ENCODE assay signal across 16 cellular contexts in genomic region chr6:42278131-42278853, GRCh38.
DNase-seq lines count a peak whose midpoint lies in the region; ATAC-seq and TF ChIP-seq lines count a peak whose summit lies in the region.
"Had no signal": no experiment of that assay in that cellular context is flagged by ENCODE, and none has a peak within 500 bp of the region (broad histone marks: within the 10 kb centered on the region; RNA-seq: fewer than 3 reads in every experiment).

No MANE protein-coding gene starts in this region.

- no peaks in the 10 kb centered on the region for H3K27me3 Mint-ChIP-seq in activated CD4-positive, alpha-beta T cell treated with anti-CD3 and anti-CD28 coated beads, Interleukin-2, amount 10 ng/mL, durations not matched to agents 7 days and 5 days
- no peaks in the 10 kb centered on the region for H3K27me3 Mint-ChIP-seq in activated naive CD8-positive, alpha-beta T cell treated with anti-CD3 and anti-CD28 coated beads, Interleukin-2, amount 10 ng/mL, durations not matched to agents 7 days and 5 days
- no peaks in the 10 kb centered on the region for H3K27me3 Mint-ChIP-seq in progenitor cell of endocrine pancreas

- peak overlapping the region; percentile 71 for H3K27ac Mint-ChIP-seq in activated CD4-positive, alpha-beta T cell treated with anti-CD3 and anti-CD28 coated beads, Interleukin-2, amount 10 ng/mL, durations not matched to agents 7 days and 5 days
- H3K27ac Mint-ChIP-seq in activated naive CD8-positive, alpha-beta T cell treated with anti-CD3 and anti-CD28 coated beads, Interleukin-2, amount 10 ng/mL, durations not matched to agents 7 days and 5 days, result peak overlapping the region; percentile 87
- H3K27ac Mint-ChIP-seq in progenitor cell of endocrine pancreas, result peak overlapping the region; percentile 91

- ATAC-seq in activated naive CD8-positive, alpha-beta T cell treated with anti-CD3 and anti-CD28 coated beads, Interleukin-2, amount 10 ng/mL, durations not matched to agents 7 days and 5 days (ENCODE audit: low read depth), result peak; percentile 81
- ATAC-seq in HG03045 (IDR thresholded peaks at IDR 0.05; ENCODE audit: unreplicated experiment), result no peak

- H3K4me1 Mint-ChIP-seq in activated CD4-positive, alpha-beta T cell treated with anti-CD3 and anti-CD28 coated beads, Interleukin-2, amount 10 ng/mL, durations not matched to agents 7 days and 5 days, result peaks cover 47% of the 10 kb centered on the region
- peaks cover 40% of the 10 kb centered on the region for H3K4me1 Mint-ChIP-seq in activated naive CD8-positive, alpha-beta T cell treated with anti-CD3 and anti-CD28 coated beads, Interleukin-2, amount 10 ng/mL, durations not matched to agents 7 days and 5 days
- H3K4me1 Mint-ChIP-seq in progenitor cell of endocrine pancreas (ENCODE audit: low read depth), result peaks cover 24% of the 10 kb centered on the region

- H3K27me3 ChIP-seq in dorsolateral prefrontal cortex (no peaks in the 10 kb centered on the region), H7 (ENCODE audit: control insufficient read depth, insufficient read depth, low read length) (no peaks in the 10 kb centered on the region)
- H3K27me3 ChIP-seq: ascending aorta had no signal

- POLR2A ChIA-PET in activated CD4-positive, alpha-beta T cell treated with anti-CD3 and anti-CD28 coated beads, Interleukin-2, amount 10 ng/mL, durations not matched to agents 7 days and 5 days (lab: Charles Lee), result no interaction called here
- POLR2A ChIA-PET in activated naive CD8-positive, alpha-beta T cell treated with anti-CD3 and anti-CD28 coated beads, Interleukin-2, amount 10 ng/mL, durations not matched to agents 7 days and 5 days (lab: Charles Lee), result interaction anchor here (0.7 to 2.1 kb wide), 4 partner anchors 14 to 269 kb away, joined by 3 to 7 read pairs (median 4); no protein-coding TSS in a partner anchor

- H3K27ac ChIP-seq in dorsolateral prefrontal cortex, result no peak overlapping the region
- H3K27ac ChIP-seq: ascending aorta, parathyroid adenoma had no signal

- intact Hi-C loops in dorsolateral prefrontal cortex (cut with DNase I), result no loop called here

- no peaks in the 10 kb centered on the region for H3K9me3 Mint-ChIP-seq in activated CD4-positive, alpha-beta T cell treated with anti-CD3 and anti-CD28 coated beads, Interleukin-2, amount 10 ng/mL, durations not matched to agents 7 days and 5 days
- H3K9me3 Mint-ChIP-seq in activated naive CD8-positive, alpha-beta T cell treated with anti-CD3 and anti-CD28 coated beads, Interleukin-2, amount 10 ng/mL, durations not matched to agents 7 days and 5 days, result no peaks in the 10 kb centered on the region
- H3K9me3 Mint-ChIP-seq in progenitor cell of endocrine pancreas (ENCODE audit: low read depth), result peaks cover 4% of the 10 kb centered on the region

- TF ChIP-seq CTCF in progenitor cell of endocrine pancreas (IDR thresholded peaks at IDR 0.05; ENCODE audit: unreplicated experiment) (no peak), dorsolateral prefrontal cortex (IDR thresholded peaks at IDR 0.05 in 54 of 56, conservative IDR thresholded peaks at IDR 0.05 in 2 of 56; ENCODE audit: low read depth in 1 of 56, partially characterized antibody in 56 of 56) (no peak)

- CTCF ChIA-PET in activated CD4-positive, alpha-beta T cell treated with anti-CD3 and anti-CD28 coated beads, Interleukin-2, amount 10 ng/mL, durations not matched to agents 7 days and 5 days (lab: Charles Lee), result interaction anchor here (0.8 to 1.6 kb wide), 3 partner anchors 10 to 164 kb away, joined by 3 to 4 read pairs (median 3); no protein-coding TSS in a partner anchor

- H3K4me3 ChIP-seq in Jurkat, Clone E6-1 (ENCODE audit: low read length), result peak overlapping the region; percentile 34
- H3K4me3 ChIP-seq in dorsolateral prefrontal cortex (no peak overlapping the region), H7 (ENCODE audit: insufficient read depth, low read depth, low read length) (no peak overlapping the region)
- H3K4me3 ChIP-seq: ascending aorta had no signal

- peak; percentile 29 for DNase-seq in activated CD4-positive, alpha-beta T cell treated with anti-CD3 and anti-CD28 coated beads, Interleukin-2, amount 10 ng/mL, durations not matched to agents 7 days and 5 days
- DNase-seq in activated CD4-positive, alpha-beta T cell treated with anti-CD3 and anti-CD28 coated beads, Interleukin-2, amount 50 U/mL, for 4 hours, result no peak
- DNase-seq in Jurkat, Clone E6-1 (ENCODE audit: low read depth, low spot score), result peak; percentile 85
- no peak for DNase-seq in activated naive CD8-positive, alpha-beta T cell treated with anti-CD3 and anti-CD28 coated beads, Interleukin-2, amount 10 ng/mL, durations not matched to agents 7 days and 5 days
- DNase-seq in progenitor cell of endocrine pancreas (ENCODE audit: low spot score, unreplicated experiment) (no peak), dorsolateral prefrontal cortex (no peak), H7 (no peak)
- DNase-seq: activated CD4-positive, alpha-beta T cell treated with anti-CD3 and anti-CD28 coated beads for 1 hour; DMS79; mesenchymal stem cell; NCI-H1417; NCI-H345; stimulated activated CD4-positive, alpha-beta T cell treated with anti-CD3 and anti-CD28 coated beads, Interleukin-12 subunit alpha, Interleukin-12 subunit beta, amount 100 ng/mL, for 4 hours had no signal

- peaks cover 7% of the 10 kb centered on the region for H3K36me3 Mint-ChIP-seq in activated CD4-positive, alpha-beta T cell treated with anti-CD3 and anti-CD28 coated beads, Interleukin-2, amount 10 ng/mL, durations not matched to agents 7 days and 5 days (ENCODE audit: low read depth)
- H3K36me3 Mint-ChIP-seq in activated naive CD8-positive, alpha-beta T cell treated with anti-CD3 and anti-CD28 coated beads, Interleukin-2, amount 10 ng/mL, durations not matched to agents 7 days and 5 days, result peaks cover 4% of the 10 kb centered on the region
- no peaks in the 10 kb centered on the region for H3K36me3 Mint-ChIP-seq in progenitor cell of endocrine pancreas (ENCODE audit: insufficient read depth)

- no peaks in the 10 kb centered on the region; the same call in 1 of the 2 replicates for H3K36me3 ChIP-seq in H7 (replicated peaks; ENCODE audit: control insufficient read depth, insufficient read depth, low read length)
- H3K36me3 ChIP-seq: ascending aorta had no signal

- no peak overlapping the region for H3K4me3 Mint-ChIP-seq in activated CD4-positive, alpha-beta T cell treated with anti-CD3 and anti-CD28 coated beads, Interleukin-2, amount 10 ng/mL, durations not matched to agents 7 days and 5 days
- peak overlapping the region; percentile 56 for H3K4me3 Mint-ChIP-seq in activated naive CD8-positive, alpha-beta T cell treated with anti-CD3 and anti-CD28 coated beads, Interleukin-2, amount 10 ng/mL, durations not matched to agents 7 days and 5 days
- no peak overlapping the region for H3K4me3 Mint-ChIP-seq in progenitor cell of endocrine pancreas (ENCODE audit: low read depth)

Comparison
In these comparisons a context has a peak if more than half of its experiments do, and no peak if none do; other contexts are left out.
1. DNase-seq: peak in activated CD4-positive, alpha-beta T cell treated with anti-CD3 and anti-CD28 coated beads, Interleukin-2, amount 10 ng/mL, durations not matched to agents 7 days and 5 days (single experiment) and Jurkat, Clone E6-1 (single experiment); none in activated CD4-positive, alpha-beta T cell treated with anti-CD3 and anti-CD28 coated beads, Interleukin-2, amount 50 U/mL, for 4 hours (0 of 2), activated naive CD8-positive, alpha-beta T cell treated with anti-CD3 and anti-CD28 coated beads, Interleukin-2, amount 10 ng/mL, durations not matched to agents 7 days and 5 days (single experiment), progenitor cell of endocrine pancreas (single experiment), dorsolateral prefrontal cortex (0 of 10) and H7 (single experiment).
2. Peak in every context shown above with its lines, with median percentiles within 50 percentile points of each other: H3K27ac Mint-ChIP-seq.